Comparison of ENCODE assay signal across 8 cellular contexts in genomic region chr10:132448248-132448731, GRCh38. TPM values are rescaled to one million over a fixed set of nuclear protein-coding genes. Genes with fewer than 3 reads are reported as not detected.
DNase-seq lines count a peak whose midpoint lies in the region; ATAC-seq and TF ChIP-seq lines count a peak whose summit lies in the region.

No MANE protein-coding gene starts in this region.

- DNase-seq in activated gamma-delta T cell (lab: John Stamatoyannopoulos, UW), result peak; percentile 42
- no peak for DNase-seq in activated gamma-delta T cell treated with Interleukin-2 at 50 U/mL for 16 hours
- peak; percentile 72 to 92 (median 91) for DNase-seq in Peyer's patch
- DNase-seq in activated naive CD8-positive, alpha-beta T cell treated with anti-CD3 and anti-CD28 coated beads, Interleukin-2, amount 50 U/mL, for 24 hours, result peak; percentile 78
- DNase-seq in right lobe of liver, result peak; percentile 83 to 86 (median 85)
- DNase-seq in stimulated activated naive CD8-positive, alpha-beta T cell treated with anti-CD3 and anti-CD28 coated beads, Interleukin-15, amount 100 ng/mL, for 72 hours, result peak; percentile 63 to 84
- no peak for DNase-seq in cerebellum (ENCODE audit: low spot score)

- H3K9me3 Mint-ChIP-seq in activated naive CD8-positive, alpha-beta T cell treated with anti-CD3 and anti-CD28 coated beads, Interleukin-2, amount 50 U/mL, for 24 hours, result no peaks in the 10 kb centered on the region
- H3K9me3 Mint-ChIP-seq in stimulated activated naive CD8-positive, alpha-beta T cell treated with anti-CD3 and anti-CD28 coated beads, Interleukin-15, amount 100 ng/mL, for 72 hours, result no peaks in the 10 kb centered on the region

- H3K4me3 ChIP-seq in Peyer's patch, result peak overlapping the region in 1 of 4 donors; percentile 5
- H3K4me3 ChIP-seq in right lobe of liver, result no peak overlapping the region

- no peaks in the 10 kb centered on the region for H3K36me3 ChIP-seq in Peyer's patch
- H3K36me3 ChIP-seq in right lobe of liver, result no peaks in the 10 kb centered on the region

- TF ChIP-seq CTCF in Peyer's patch (IDR thresholded peaks at IDR 0.05) (no peak), right lobe of liver (IDR thresholded peaks at IDR 0.05) (no peak)

- peaks cover 43% of the 10 kb centered on the region for H3K4me1 Mint-ChIP-seq in activated naive CD8-positive, alpha-beta T cell treated with anti-CD3 and anti-CD28 coated beads, Interleukin-2, amount 50 U/mL, for 24 hours
- H3K4me1 Mint-ChIP-seq in stimulated activated naive CD8-positive, alpha-beta T cell treated with anti-CD3 and anti-CD28 coated beads, Interleukin-15, amount 100 ng/mL, for 72 hours, result peaks cover 83% of the 10 kb centered on the region

- H3K36me3 Mint-ChIP-seq in activated naive CD8-positive, alpha-beta T cell treated with anti-CD3 and anti-CD28 coated beads, Interleukin-2, amount 50 U/mL, for 24 hours (ENCODE audit: low read depth), result no peaks in the 10 kb centered on the region

- no peaks in the 10 kb centered on the region for H3K9me3 ChIP-seq in Peyer's patch
- H3K9me3 ChIP-seq in right lobe of liver, result no peaks in the 10 kb centered on the region

- peak overlapping the region; percentile 80 to 91 (median 88) for H3K27ac ChIP-seq in Peyer's patch
- H3K27ac ChIP-seq in right lobe of liver, result peak overlapping the region; percentile 29 to 60 (median 48)

- 25% methylated on average over 13 of the region's 15 CpGs for WGBS in right lobe of liver (ENCODE audit: insufficient coverage, low coverage, low lambda C conversion rate, missing lambda C conversion rate)

- TF ChIP-seq POLR2A in Peyer's patch (IDR thresholded peaks at IDR 0.05), result peak in 1 of 2 donors; percentile 79
- TF ChIP-seq POLR2A in right lobe of liver (IDR thresholded peaks at IDR 0.05), result peak; percentile 22

- H3K27me3 ChIP-seq in Peyer's patch (no peaks in the 10 kb centered on the region), right lobe of liver (no peaks in the 10 kb centered on the region)

- no peaks in the 10 kb centered on the region for H3K27me3 Mint-ChIP-seq in activated naive CD8-positive, alpha-beta T cell treated with anti-CD3 and anti-CD28 coated beads, Interleukin-2, amount 50 U/mL, for 24 hours
- no peaks in the 10 kb centered on the region for H3K27me3 Mint-ChIP-seq in stimulated activated naive CD8-positive, alpha-beta T cell treated with anti-CD3 and anti-CD28 coated beads, Interleukin-15, amount 100 ng/mL, for 72 hours

- peak overlapping the region; percentile 98 for H3K27ac Mint-ChIP-seq in activated naive CD8-positive, alpha-beta T cell treated with anti-CD3 and anti-CD28 coated beads, Interleukin-2, amount 50 U/mL, for 24 hours
- H3K27ac Mint-ChIP-seq in stimulated activated naive CD8-positive, alpha-beta T cell treated with anti-CD3 and anti-CD28 coated beads, Interleukin-15, amount 100 ng/mL, for 72 hours, result peak overlapping the region in 1 of 2 donors; percentile 66

- H3K4me1 ChIP-seq in Peyer's patch, result peaks cover 18 to 37% (median 32%) of the 10 kb centered on the region in 4 donors
- H3K4me1 ChIP-seq in right lobe of liver, result peaks cover 0 to 17% (median 5%) of the 10 kb centered on the region in 4 donors

- H3K4me3 Mint-ChIP-seq in activated naive CD8-positive, alpha-beta T cell treated with anti-CD3 and anti-CD28 coated beads, Interleukin-2, amount 50 U/mL, for 24 hours, result peak overlapping the region; percentile 48
- H3K4me3 Mint-ChIP-seq in stimulated activated naive CD8-positive, alpha-beta T cell treated with anti-CD3 and anti-CD28 coated beads, Interleukin-15, amount 100 ng/mL, for 72 hours, result peak overlapping the region; percentile 71 to 85

- no peak for ATAC-seq in activated naive CD8-positive, alpha-beta T cell treated with anti-CD3 and anti-CD28 coated beads, Interleukin-2, amount 50 U/mL, for 24 hours
- ATAC-seq in right lobe of liver, result peak; percentile 61 to 71 (median 66)
- peak; percentile 21 for ATAC-seq in stimulated activated naive CD8-positive, alpha-beta T cell treated with anti-CD3 and anti-CD28 coated beads, Interleukin-15, amount 100 ng/mL, for 72 hours
- no peak for ATAC-seq in GM21526 (IDR thresholded peaks at IDR 0.05; ENCODE audit: low FRiP score, unreplicated experiment)

- intact Hi-C loops in right lobe of liver (cut with DNase I), result loop anchor here in 1 of 2 donors (5.0 kb wide), 1 partner anchor 56 kb away; no protein-coding TSS in a partner anchor

RNA-seq across cellular contexts. Expression of gene PWWP2B, which starts 51.3 kb away (rescaled TPM):
- total RNA-seq in Peyer's patch, result 10 to 100 TPM; 11.4 to 19.2 (median 15.1) TPM
- 10 to 100 TPM in 1 of 6 experiments, 1 to 10 TPM in 5; 3.0 to 12.2 (median 5.1) TPM for total RNA-seq in right lobe of liver
- total RNA-seq in cerebellum, result 4.7 TPM

Comparison
In these comparisons a context has a peak if more than half of its experiments do, and no peak if none do; other contexts are left out.
1. DNase-seq: peak in activated gamma-delta T cell (single experiment), Peyer's patch (3 of 3), activated naive CD8-positive, alpha-beta T cell treated with anti-CD3 and anti-CD28 coated beads, Interleukin-2, amount 50 U/mL, for 24 hours (single experiment), right lobe of liver (3 of 3) and stimulated activated naive CD8-positive, alpha-beta T cell treated with anti-CD3 and anti-CD28 coated beads, Interleukin-15, amount 100 ng/mL, for 72 hours (2 of 2); none in activated gamma-delta T cell treated with Interleukin-2 at 50 U/mL for 16 hours (single experiment) and cerebellum (single experiment).
2. ATAC-seq: peak in right lobe of liver (4 of 4) and stimulated activated naive CD8-positive, alpha-beta T cell treated with anti-CD3 and anti-CD28 coated beads, Interleukin-15, amount 100 ng/mL, for 72 hours (single experiment); none in activated naive CD8-positive, alpha-beta T cell treated with anti-CD3 and anti-CD28 coated beads, Interleukin-2, amount 50 U/mL, for 24 hours (single experiment) and GM21526 (single experiment).